In the genomic region with DNA sequence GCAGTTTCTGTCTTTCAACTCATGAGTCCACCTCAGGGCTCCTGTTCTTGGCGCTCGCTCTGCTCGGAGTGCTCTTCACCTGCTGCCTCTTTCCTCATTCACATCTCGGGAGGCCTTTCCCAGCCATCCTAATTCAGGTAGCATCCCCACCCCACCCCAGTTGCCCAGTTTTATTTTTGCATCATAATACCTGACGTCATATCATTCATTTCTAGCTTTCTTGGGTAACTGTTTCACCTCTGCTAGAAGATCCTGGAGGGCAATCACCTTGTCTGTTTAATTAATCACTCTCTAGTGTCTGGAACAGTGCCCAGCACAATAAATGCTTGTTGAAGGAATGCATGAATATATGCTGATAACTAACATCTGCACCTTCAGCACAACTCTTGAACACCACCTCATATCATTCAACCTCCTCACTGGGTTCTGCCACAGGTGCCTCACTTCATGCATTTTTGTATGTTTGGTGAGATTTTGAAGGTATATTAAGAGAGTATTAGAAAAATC, we compare ENCODE assay signal across 13 cellular contexts. TPM values are rescaled to one million over a fixed set of nuclear protein-coding genes. Genes with fewer than 3 reads are reported as not detected.
"Had no signal": no experiment of that assay in that cellular context is flagged by ENCODE, and none has a peak within 500 bp of the region (broad histone marks: within the 10 kb centered on the region; RNA-seq: fewer than 3 reads in every experiment).

No MANE protein-coding gene starts in this region.

- H3K36me3 ChIP-seq: adrenal gland, cardiac muscle cell, esophagus squamous epithelium, tibial artery had no signal

- H3K27ac Mint-ChIP-seq: activated B cell treated with CpG ODN at 0.5 μM for 24 hours; activated CD4-positive, alpha-beta T cell treated with anti-CD3 and anti-CD28 coated beads, Interleukin-2, amount 10 ng/mL, durations not matched to agents 24 days and 14 days; T-helper 1 cell treated with Interleukin-12 subunit alpha and Interleukin-12 subunit beta and Interleukin-4 antibody, amounts not matched to agents 30 μg/mL and 1 μg/mL, for 36 hours had no signal

- H3K9me3 Mint-ChIP-seq: activated B cell treated with CpG ODN at 0.5 μM for 24 hours; activated CD4-positive, alpha-beta T cell treated with anti-CD3 and anti-CD28 coated beads, Interleukin-2, amount 10 ng/mL, durations not matched to agents 24 days and 14 days; nephron; T-helper 1 cell treated with Interleukin-12 subunit alpha and Interleukin-12 subunit beta and Interleukin-4 antibody, amounts not matched to agents 30 μg/mL and 1 μg/mL, for 36 hours had no signal

- H3K27ac ChIP-seq: adrenal gland, cardiac muscle cell, esophagus squamous epithelium, tibial artery had no signal

- H3K27me3 Mint-ChIP-seq: activated B cell treated with CpG ODN at 0.5 μM for 24 hours; activated CD4-positive, alpha-beta T cell treated with anti-CD3 and anti-CD28 coated beads, Interleukin-2, amount 10 ng/mL, durations not matched to agents 24 days and 14 days had no signal

- H3K27me3 ChIP-seq: adrenal gland, cardiac muscle cell, esophagus squamous epithelium, tibial artery had no signal

- H3K4me3 ChIP-seq: adrenal gland, cardiac muscle cell, esophagus squamous epithelium, tibial artery had no signal

- DNase-seq: activated B cell treated with CpG ODN at 0.5 μM for 24 hours; activated CD4-positive, alpha-beta T cell treated with anti-CD3 and anti-CD28 coated beads, Interleukin-2, amount 10 ng/mL, durations not matched to agents 24 days and 14 days; activated naive CD4-positive, alpha-beta T cell treated with anti-CD3 and anti-CD28 coated beads, Interleukin-2, amount 50 U/mL, for 16 hours; esophagus squamous epithelium; nucleus accumbens; stimulated activated CD4-positive, alpha-beta T cell treated with anti-CD3 and anti-CD28 coated beads, Interleukin-4, amount 100 ng/mL, for 24 hours; stimulated activated naive CD4-positive, alpha-beta T cell; tibial artery had no signal

- H3K4me1 ChIP-seq: adrenal gland, tibial artery had no signal

- H3K9me3 ChIP-seq: adrenal gland, esophagus squamous epithelium, tibial artery had no signal

- H3K4me3 Mint-ChIP-seq: activated B cell treated with CpG ODN at 0.5 μM for 24 hours; activated CD4-positive, alpha-beta T cell treated with anti-CD3 and anti-CD28 coated beads, Interleukin-2, amount 10 ng/mL, durations not matched to agents 24 days and 14 days; nephron; T-helper 1 cell treated with Interleukin-12 subunit alpha and Interleukin-12 subunit beta and Interleukin-4 antibody, amounts not matched to agents 30 μg/mL and 1 μg/mL, for 36 hours had no signal

RNA-seq across cellular contexts. Expression of a gene that starts 7.9 kb away (rescaled TPM):
- total RNA-seq: mesenteric fat pad had no signal
